Comparison of ENCODE assay signal across 1 cellular context in genomic region chr2:227643990-227644551, GRCh38.
TF ChIP-seq lines count a peak whose summit lies in the region.

No MANE protein-coding gene starts in this region.

TF ChIP-seq in HepG2, 621 proteins besides CTCF, POLR2A, EP300 and RAD21 (continued from another document and continues in another):
- TF ChIP-seq KDM5B (CRISPR knock-in tag; IDR thresholded peaks at IDR 0.05; ENCODE audit: borderline replicate concordance) (no peak), PHF21A (CRISPR knock-in tag; IDR thresholded peaks at IDR 0.05) (peak; percentile 76; the same call in 1 of the 2 replicates), FOXM1 (CRISPR knock-in tag; IDR thresholded peaks at IDR 0.05) (no peak), ZBTB46 (CRISPR knock-in tag; IDR thresholded peaks at IDR 0.05; ENCODE audit: borderline replicate concordance) (no peak), DPF2 (CRISPR knock-in tag; IDR thresholded peaks at IDR 0.05; ENCODE audit: borderline replicate concordance, low read depth) (peak; percentile 68; the same call in 1 of the 2 replicates), ZNF589 (CRISPR knock-in tag; conservative IDR thresholded peaks at IDR 0.05) (no peak), ASH2L (IDR thresholded peaks at IDR 0.05; ENCODE audit: insufficient read length, low read depth, low read length) (peak; percentile 88), ZNF33B (CRISPR knock-in tag; IDR thresholded peaks at IDR 0.05) (no peak), SMARCE1 (IDR thresholded peaks at IDR 0.05; ENCODE audit: borderline replicate concordance) (no peak), KIAA2018 (CRISPR knock-in tag; IDR thresholded peaks at IDR 0.05; ENCODE audit: borderline replicate concordance) (no peak), ZNF674 (CRISPR knock-in tag; IDR thresholded peaks at IDR 0.05; ENCODE audit: low read depth) (no peak), ZNF557 (CRISPR knock-in tag; IDR thresholded peaks at IDR 0.05) (no peak), SMAD3 (CRISPR knock-in tag; IDR thresholded peaks at IDR 0.05) (no peak), NKX3-1 (CRISPR knock-in tag; IDR thresholded peaks at IDR 0.05) (no peak), CREM (IDR thresholded peaks at IDR 0.05) (peak; percentile 93), CREM (CRISPR knock-in tag; IDR thresholded peaks at IDR 0.05) (no peak), MLLT10 (CRISPR knock-in tag; IDR thresholded peaks at IDR 0.05) (no peak), KDM3A (CRISPR knock-in tag; IDR thresholded peaks at IDR 0.05; ENCODE audit: low read depth) (peak; percentile 22; the same call in 1 of the 2 replicates), ZBTB7B (CRISPR knock-in tag; IDR thresholded peaks at IDR 0.05) (peak; percentile 57; the same call in 1 of the 2 replicates), MAFF (IDR thresholded peaks at IDR 0.05; ENCODE audit: low read depth, low read length) (peak; percentile 29; the same call in 1 of the 2 replicates), RCOR2 (CRISPR knock-in tag; IDR thresholded peaks at IDR 0.05) (peak; percentile 95), MAFG (CRISPR knock-in tag; IDR thresholded peaks at IDR 0.05) (no peak), ZNF546 (CRISPR knock-in tag; conservative IDR thresholded peaks at IDR 0.05) (no peak), NCOA5 (CRISPR knock-in tag; IDR thresholded peaks at IDR 0.05) (no peak), ZNF609 (CRISPR knock-in tag; IDR thresholded peaks at IDR 0.05; ENCODE audit: borderline replicate concordance) (peak; percentile 81), NR2F2 (IDR thresholded peaks at IDR 0.05; ENCODE audit: borderline replicate concordance, low read depth) (peak; percentile 77; the same call in 1 of the 2 replicates), DZIP1 (CRISPR knock-in tag; IDR thresholded peaks at IDR 0.05) (no peak), EEA1 (CRISPR knock-in tag; IDR thresholded peaks at IDR 0.05; ENCODE audit: borderline replicate concordance) (no peak), ZBTB7A (CRISPR knock-in tag; IDR thresholded peaks at IDR 0.05) (peak; percentile 62; the same call in 1 of the 2 replicates), NR0B2 (CRISPR knock-in tag; IDR thresholded peaks at IDR 0.05) (no peak), ZNF501 (CRISPR knock-in tag; IDR thresholded peaks at IDR 0.05) (no peak), ZBTB14 (CRISPR knock-in tag; IDR thresholded peaks at IDR 0.05) (no peak), ZNF550 (CRISPR knock-in tag; IDR thresholded peaks at IDR 0.05; ENCODE audit: borderline replicate concordance) (no peak), E2F5 (CRISPR knock-in tag; conservative IDR thresholded peaks at IDR 0.05) (no peak), NR2F6 (IDR thresholded peaks at IDR 0.05) (peak; percentile 89), NR2F6 (CRISPR knock-in tag; IDR thresholded peaks at IDR 0.05) (peak; percentile 75), STAG1 (CRISPR knock-in tag; IDR thresholded peaks at IDR 0.05) (no peak), LRRFIP1 (CRISPR knock-in tag; conservative IDR thresholded peaks at IDR 0.05) (no peak), JDP2 (CRISPR knock-in tag; IDR thresholded peaks at IDR 0.05; ENCODE audit: borderline replicate concordance) (no peak), ZBTB1 (CRISPR knock-in tag; IDR thresholded peaks at IDR 0.05; ENCODE audit: borderline replicate concordance) (no peak)
